8 cellular contexts compared by ENCODE assay signal in the genomic region with DNA sequence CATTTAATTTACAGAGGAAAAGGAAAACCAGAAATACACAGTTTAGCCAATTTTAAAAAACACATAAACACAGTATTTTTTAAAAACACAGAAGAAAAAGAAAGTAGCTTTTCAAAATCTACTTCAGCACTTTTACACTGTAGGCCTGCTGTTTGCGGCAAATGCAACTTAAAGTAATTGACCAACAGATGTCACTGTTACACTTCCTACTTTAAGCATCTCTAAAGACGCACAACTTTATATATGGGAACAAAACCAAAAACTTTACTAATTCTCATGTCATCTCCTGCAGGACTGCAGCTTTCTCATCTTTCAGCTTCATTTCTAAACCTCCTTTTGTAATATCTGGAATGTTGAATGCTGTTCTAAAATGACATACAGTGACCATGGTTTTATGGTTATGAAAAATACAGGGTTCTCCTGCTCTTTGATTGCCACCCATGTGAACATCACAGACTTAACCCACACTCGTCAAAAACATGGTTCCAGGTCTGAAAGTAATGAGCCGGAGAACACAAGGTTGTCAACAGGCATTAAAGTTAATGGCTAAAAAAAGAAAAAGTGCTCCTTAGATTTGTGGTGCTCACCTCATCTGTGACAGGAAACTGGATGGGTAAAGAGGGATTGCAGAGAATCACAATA.
A peak's percentile ranks its signal among the peaks of the same experiment; 100 is the strongest.
DNase-seq lines count a peak whose midpoint lies in the region; ATAC-seq, FAIRE-seq and TF ChIP-seq lines count a peak whose summit lies in the region.

No MANE protein-coding gene starts in this region.

- no peaks in the 10 kb centered on the region for H3F3A ChIP-seq in GM23338 (replicated peaks; ENCODE audit: low read depth)

- H3K9me3 Mint-ChIP-seq in CD4-positive, CD25-positive, alpha-beta regulatory T cell = no peaks in the 10 kb centered on the region
- H3K9me3 Mint-ChIP-seq in GM23338 = no peaks in the 10 kb centered on the region
- no peaks in the 10 kb centered on the region for H3K9me3 Mint-ChIP-seq in osteocyte (ENCODE audit: unreplicated experiment)

- H3K27ac Mint-ChIP-seq in CD4-positive, CD25-positive, alpha-beta regulatory T cell = no peak overlapping the region
- H3K27ac Mint-ChIP-seq in GM23338 (no peak overlapping the region), osteocyte (ENCODE audit: unreplicated experiment) (no peak overlapping the region)

- intact Hi-C loops in testis (cut with DNase I; ENCODE audit: low total_unique reads) = no loop called here

- TF ChIP-seq CTCF in GM23338 (conservative IDR thresholded peaks at IDR 0.05; ENCODE audit: low read depth in 2 of 2) = peak; percentile 68 to 77
- peak; percentile 60 for TF ChIP-seq CTCF in epithelial cell of esophagus (IDR thresholded peaks at IDR 0.05; ENCODE audit: insufficient read depth, low read depth, low read length, missing control alignments)
- TF ChIP-seq CTCF in osteocyte (IDR thresholded peaks at IDR 0.05) = peak; percentile 80
- no peak for TF ChIP-seq CTCF in testis (IDR thresholded peaks at IDR 0.05)

- H3K36me3 Mint-ChIP-seq in CD4-positive, CD25-positive, alpha-beta regulatory T cell = no peaks in the 10 kb centered on the region
- H3K36me3 Mint-ChIP-seq in GM23338 (ENCODE audit: low read depth) (no peaks in the 10 kb centered on the region), osteocyte (ENCODE audit: unreplicated experiment) (no peaks in the 10 kb centered on the region)

- no peaks in the 10 kb centered on the region for H3K27me3 Mint-ChIP-seq in CD4-positive, CD25-positive, alpha-beta regulatory T cell
- H3K27me3 Mint-ChIP-seq in GM23338 (ENCODE audit: insufficient read depth, low read depth, poor library complexity) = peaks cover 2% of the 10 kb centered on the region
- H3K27me3 Mint-ChIP-seq in osteocyte (ENCODE audit: unreplicated experiment) = no peaks in the 10 kb centered on the region

- no peaks in the 10 kb centered on the region for H3K79me2 ChIP-seq in GM23338 (replicated peaks; ENCODE audit: insufficient read depth)

- peak overlapping the region in 1 of 4 donors; percentile 29 for H3K4me3 Mint-ChIP-seq in CD4-positive, CD25-positive, alpha-beta regulatory T cell
- H3K4me3 Mint-ChIP-seq in GM23338 = no peak overlapping the region
- no peak overlapping the region for H3K4me3 Mint-ChIP-seq in osteocyte (ENCODE audit: unreplicated experiment)

- H3K4me1 ChIP-seq in CD4-positive, CD25-positive, alpha-beta regulatory T cell (ENCODE audit: control insufficient read depth, insufficient read depth, low read length, poor library complexity, severe bottlenecking) = peaks cover 4% of the 10 kb centered on the region
- H3K4me1 ChIP-seq in GM23338 (ENCODE audit: insufficient read depth) (peaks cover 13% of the 10 kb centered on the region; the same call in 1 of the 2 replicates), testis (no peaks in the 10 kb centered on the region)

- no peak for TF ChIP-seq POLR2A in testis (IDR thresholded peaks at IDR 0.05)

- no peaks in the 10 kb centered on the region for H4K20me1 ChIP-seq in GM23338 (replicated peaks; ENCODE audit: insufficient read depth)

- no peak overlapping the region for H2AFZ ChIP-seq in GM23338

- H3K27ac ChIP-seq in CD4-positive, CD25-positive, alpha-beta regulatory T cell (ENCODE audit: insufficient read depth, low read length, poor library complexity, severe bottlenecking) = no peak overlapping the region
- H3K27ac ChIP-seq in GM23338 (ENCODE audit: low read depth) (no peak overlapping the region), testis (no peak overlapping the region)

- H3K4me2 ChIP-seq in GM23338 = no peak overlapping the region

- H3K9me2 ChIP-seq in GM23338 (ENCODE audit: insufficient read depth) = no peaks in the 10 kb centered on the region

- peaks cover 0 to 4% (median 0%) of the 10 kb centered on the region in 4 donors for H3K4me1 Mint-ChIP-seq in CD4-positive, CD25-positive, alpha-beta regulatory T cell
- H3K4me1 Mint-ChIP-seq in GM23338 (peaks cover 36% of the 10 kb centered on the region), osteocyte (ENCODE audit: unreplicated experiment) (peaks cover 17% of the 10 kb centered on the region)

- no peaks in the 10 kb centered on the region for H3K27me3 ChIP-seq in CD4-positive, CD25-positive, alpha-beta regulatory T cell (ENCODE audit: control insufficient read depth, insufficient read depth, low read length)
- H3K27me3 ChIP-seq in GM23338 (ENCODE audit: insufficient read depth) (no peaks in the 10 kb centered on the region), testis (no peaks in the 10 kb centered on the region)

- no peak overlapping the region for H3K4me3 ChIP-seq in CD4-positive, CD25-positive, alpha-beta regulatory T cell (ENCODE audit: low read depth, low read length)
- no peak overlapping the region for H3K4me3 ChIP-seq in GM23338
- H3K4me3 ChIP-seq in epithelial cell of esophagus (ENCODE audit: low read length) = no peak overlapping the region
- no peak overlapping the region for H3K4me3 ChIP-seq in testis

- DNase-seq in CD4-positive, CD25-positive, alpha-beta regulatory T cell = peak in 2 of 3 donors; percentile 50 to 59
- DNase-seq in GM23338 (ENCODE audit: low spot score) (peak; percentile 70), RCC 7860 (ENCODE audit: low spot score) (peak; percentile 47), epithelial cell of esophagus (ENCODE audit: low read depth) (peak; percentile 71), osteocyte (ENCODE audit: extremely low spot score, unreplicated experiment) (no peak), testis (no peak)
- no peak for DNase-seq in activated CD8-positive, alpha-beta memory T cell treated with anti-CD3 and anti-CD28 coated beads, Interleukin-2, amount 50 U/mL, for 48 hours
- DNase-seq in activated CD4-positive, CD25-positive, alpha-beta regulatory T cell treated with anti-CD3 and anti-CD28 coated beads, Interleukin-2, amount 50 U/mL, for 72 hours = no peak

- no peaks in the 10 kb centered on the region for H3K9me3 ChIP-seq in CD4-positive, CD25-positive, alpha-beta regulatory T cell (ENCODE audit: control insufficient read depth in 2 of 2, low read length in 2 of 2)
- H3K9me3 ChIP-seq in testis = no peaks in the 10 kb centered on the region

- H3K36me3 ChIP-seq in CD4-positive, CD25-positive, alpha-beta regulatory T cell (ENCODE audit: control insufficient read depth, insufficient read depth, low read length) = no peaks in the 10 kb centered on the region
- H3K36me3 ChIP-seq in GM23338 (ENCODE audit: insufficient read depth) (no peaks in the 10 kb centered on the region), testis (ENCODE audit: low read depth, missing control alignments) (no peaks in the 10 kb centered on the region)

- peak; percentile 88 for FAIRE-seq in RCC 7860 (lab: Jason Lieb, UNC)

- ATAC-seq in CD4-positive, CD25-positive, alpha-beta regulatory T cell (ENCODE audit: low read depth in 2 of 2) = no peak
- ATAC-seq in GM23338 = peak; percentile 67

- WGBS in testis, 2 donors = 45 to 51% methylated on average over 4 of the region's 4 CpGs

TF ChIP-seq in GM23338, 12 proteins besides CTCF, POLR2A, EP300 and RAD21 (continues in another document):
- TF ChIP-seq STAT1 (IDR thresholded peaks at IDR 0.05; ENCODE audit: unreplicated experiment) (no peak), ZNF331 (CRISPR knock-in tag; IDR thresholded peaks at IDR 0.05; ENCODE audit: low read depth) (no peak), ZNF114 (CRISPR knock-in tag; IDR thresholded peaks at IDR 0.05) (no peak), EZH2phosphoT487 (IDR thresholded peaks at IDR 0.05; ENCODE audit: unreplicated experiment) (no peak), NANOG (IDR thresholded peaks at IDR 0.05; ENCODE audit: borderline replicate concordance) (no peak)
- TF ChIP-seq, protein P1, sequence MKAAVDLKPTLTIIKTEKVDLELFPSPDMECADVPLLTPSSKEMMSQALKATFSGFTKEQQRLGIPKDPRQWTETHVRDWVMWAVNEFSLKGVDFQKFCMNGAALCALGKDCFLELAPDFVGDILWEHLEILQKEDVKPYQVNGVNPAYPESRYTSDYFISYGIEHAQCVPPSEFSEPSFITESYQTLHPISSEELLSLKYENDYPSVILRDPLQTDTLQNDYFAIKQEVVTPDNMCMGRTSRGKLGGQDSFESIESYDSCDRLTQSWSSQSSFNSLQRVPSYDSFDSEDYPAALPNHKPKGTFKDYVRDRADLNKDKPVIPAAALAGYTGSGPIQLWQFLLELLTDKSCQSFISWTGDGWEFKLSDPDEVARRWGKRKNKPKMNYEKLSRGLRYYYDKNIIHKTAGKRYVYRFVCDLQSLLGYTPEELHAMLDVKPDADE (IDR thresholded peaks at IDR 0.05) = no peak

Comparison
In these comparisons a context has a peak if more than half of its experiments do, and no peak if none do; other contexts are left out.
1. DNase-seq: peak in CD4-positive, CD25-positive, alpha-beta regulatory T cell (2 of 3), GM23338 (single experiment), RCC 7860 (single experiment) and epithelial cell of esophagus (single experiment); none in osteocyte (single experiment), testis (single experiment), activated CD8-positive, alpha-beta memory T cell treated with anti-CD3 and anti-CD28 coated beads, Interleukin-2, amount 50 U/mL, for 48 hours (single experiment) and activated CD4-positive, CD25-positive, alpha-beta regulatory T cell treated with anti-CD3 and anti-CD28 coated beads, Interleukin-2, amount 50 U/mL, for 72 hours (single experiment).
2. CTCF ChIP-seq: peak in GM23338 (2 of 2), epithelial cell of esophagus (single experiment) and osteocyte (single experiment); none in testis (0 of 3).